In the genomic region with DNA sequence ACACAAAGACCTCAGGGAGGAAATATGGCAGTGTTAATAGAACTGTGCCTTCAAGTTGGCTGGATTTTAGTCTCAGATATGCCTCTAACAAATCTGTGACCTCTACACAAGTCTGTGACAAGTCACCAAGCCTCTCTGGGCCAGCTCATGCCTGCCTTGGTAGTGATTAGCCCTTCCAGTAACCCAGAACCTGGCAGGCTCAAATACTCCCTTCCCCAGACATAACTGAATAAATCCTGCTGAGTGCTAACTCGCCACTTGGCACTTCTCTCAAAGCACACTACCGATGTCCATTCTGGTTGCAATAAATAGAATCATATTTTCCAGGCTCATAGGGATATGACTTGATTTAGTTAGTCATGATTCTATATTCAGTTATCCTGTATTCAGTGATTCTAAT, we compare ENCODE assay signal across 25 cellular contexts. TPM values are rescaled to one million over a fixed set of nuclear protein-coding genes. Genes with fewer than 3 reads are reported as not detected.
A peak's percentile ranks its signal among the peaks of the same experiment; 100 is the strongest.
DNase-seq lines count a peak whose midpoint lies in the region; ATAC-seq and TF ChIP-seq lines count a peak whose summit lies in the region.
"Had no signal": no experiment of that assay in that cellular context is flagged by ENCODE, and none has a peak within 500 bp of the region (broad histone marks: within the 10 kb centered on the region; RNA-seq: fewer than 3 reads in every experiment).

No MANE protein-coding gene starts in this region.

- no peak overlapping the region for H3K4me3 ChIP-seq in heart left ventricle
- H3K4me3 ChIP-seq in left ventricle myocardium inferior = no peak overlapping the region
- no peak overlapping the region for H3K4me3 ChIP-seq in psoas muscle
- H3K4me3 ChIP-seq: A549; BLaER1 treated with 17β-estradiol and CSF1 and Interleukin-3, amounts not matched to agents 10 nM and 100 nM; GM12878; GM23338 had no signal

- intact Hi-C loops in Right ventricle myocardium superior (cut with DNase I) (no loop called here), heart left ventricle (cut with DNase I) (loop anchor here in 1 of 10 donors (10.0 kb wide), 1 partner anchor 325 kb away; no protein-coding TSS in a partner anchor), left ventricle myocardium inferior (cut with micrococcal nuclease) (no loop called here), psoas muscle (cut with DNase I) (no loop called here)

- ATAC-seq in Right ventricle myocardium superior (ENCODE audit: poor library complexity) (peak; percentile 97), heart left ventricle (peak; percentile 94 to 99 (median 96)), psoas muscle (peak; percentile 34 to 74 (median 70)), HG03108 (IDR thresholded peaks at IDR 0.05; ENCODE audit: unreplicated experiment) (no peak), HG02623 (IDR thresholded peaks at IDR 0.05; ENCODE audit: unreplicated experiment) (no peak), HG02973 (IDR thresholded peaks at IDR 0.05; ENCODE audit: unreplicated experiment) (no peak)
- ATAC-seq: A549, GM12878, GM23338, HCT116 had no signal

- peak; percentile 47 for DNase-seq in Right ventricle myocardium superior
- peak in 2 of 5 donors; percentile 62 to 77 for DNase-seq in heart left ventricle
- peak; percentile 33 for DNase-seq in left ventricle myocardium inferior
- DNase-seq in psoas muscle = no peak
- DNase-seq in activated CD8-positive, alpha-beta memory T cell treated with anti-CD3 and anti-CD28 coated beads, Interleukin-2, amount 50 U/mL, for 48 hours = no peak
- DNase-seq: 8988T; ACHN; AML-193; BE2C; CD4-positive, alpha-beta T cell; CD8-positive, alpha-beta memory T cell; DMS 273 treated with DMSO at 0.1 percent for 48 hours; DMS79; EL; GDM1; H9 had no signal

- H3K4me1 ChIP-seq in heart left ventricle (no peaks in the 10 kb centered on the region), left ventricle myocardium inferior (peaks cover 4% of the 10 kb centered on the region), psoas muscle (no peaks in the 10 kb centered on the region)
- H3K4me1 ChIP-seq: A549, BE2C had no signal

- H3K27ac ChIP-seq in heart left ventricle (peak overlapping the region in 9 of 12 donors; percentile 6 to 69 (median 28)), left ventricle myocardium inferior (replicated peaks) (peak overlapping the region; percentile 74), psoas muscle (no peak overlapping the region)
- H3K27ac ChIP-seq: A549; BLaER1 treated with 17β-estradiol and CSF1 and Interleukin-3, amounts not matched to agents 10 nM and 100 nM had no signal

- TF ChIP-seq CTCF in heart left ventricle (IDR thresholded peaks at IDR 0.05) = no peak
- no peak for TF ChIP-seq CTCF in left ventricle myocardium inferior (IDR thresholded peaks at IDR 0.05; ENCODE audit: borderline replicate concordance)
- no peak for TF ChIP-seq CTCF in psoas muscle (IDR thresholded peaks at IDR 0.05)

- 42 to 55% (median 45%) methylated on average over 2 of the region's 2 CpGs for WGBS in heart left ventricle, 4 donors
- WGBS in psoas muscle, 3 donors = 23 to 43% (median 29%) methylated on average over 2 of the region's 2 CpGs

- TF ChIP-seq POLR2A in heart left ventricle (IDR thresholded peaks at IDR 0.05) = no peak

- H3K9me3 ChIP-seq in heart left ventricle (no peaks in the 10 kb centered on the region), left ventricle myocardium inferior (replicated peaks) (no peaks in the 10 kb centered on the region), psoas muscle (no peaks in the 10 kb centered on the region)
- H3K9me3 ChIP-seq: A549, BE2C had no signal

- no peaks in the 10 kb centered on the region for H3K36me3 ChIP-seq in heart left ventricle
- H3K36me3 ChIP-seq in left ventricle myocardium inferior = no peaks in the 10 kb centered on the region
- H3K36me3 ChIP-seq in psoas muscle (ENCODE audit: insufficient read depth in 1 of 2, low read depth in 1 of 2) = no peaks in the 10 kb centered on the region
- H3K36me3 ChIP-seq: BE2C; BLaER1 treated with 17β-estradiol and CSF1 and Interleukin-3, amounts not matched to agents 10 nM and 100 nM had no signal

- no peaks in the 10 kb centered on the region for H3K27me3 ChIP-seq in heart left ventricle
- peaks cover 4% of the 10 kb centered on the region for H3K27me3 ChIP-seq in left ventricle myocardium inferior (ENCODE audit: low read depth)
- no peaks in the 10 kb centered on the region for H3K27me3 ChIP-seq in psoas muscle (ENCODE audit: insufficient read depth in 3 of 3, low read length in 2 of 3)
- H3K27me3 ChIP-seq: BE2C had no signal

RNA-seq across cellular contexts. Expression of gene THSD7B, which starts 15.3 kb away (rescaled TPM):
- total RNA-seq in Right ventricle myocardium superior (0.59 TPM), heart left ventricle (under 1 TPM; 0.05 to 0.43 (median 0.17) TPM), left ventricle myocardium inferior (0.22 TPM), psoas muscle (under 1 TPM; 0.06 to 0.67 (median 0.24) TPM)
- polyA plus RNA-seq in heart left ventricle (under 1 TPM; 0.04 TPM), psoas muscle (under 1 TPM in 2 of 3 donors, not detected in 1; 0.03 to 0.05 TPM)
- total RNA-seq: CD4-positive, alpha-beta T cell; CD8-positive, alpha-beta memory T cell had no signal
- polyA plus RNA-seq: A549; CD14-positive monocyte; CD8-positive, alpha-beta memory T cell had no signal

Comparison
In these comparisons a context has a peak if more than half of its experiments do, and no peak if none do; other contexts are left out.
1. ATAC-seq: peak in Right ventricle myocardium superior (single experiment), heart left ventricle (4 of 4) and psoas muscle (4 of 4); none in HG03108 (single experiment), HG02623 (single experiment) and HG02973 (single experiment).
2. DNase-seq: peak in Right ventricle myocardium superior (single experiment) and left ventricle myocardium inferior (single experiment); none in psoas muscle (0 of 2) and activated CD8-positive, alpha-beta memory T cell treated with anti-CD3 and anti-CD28 coated beads, Interleukin-2, amount 50 U/mL, for 48 hours (single experiment).